ENCODE assay signal across 1 cellular context in the genomic region with DNA sequence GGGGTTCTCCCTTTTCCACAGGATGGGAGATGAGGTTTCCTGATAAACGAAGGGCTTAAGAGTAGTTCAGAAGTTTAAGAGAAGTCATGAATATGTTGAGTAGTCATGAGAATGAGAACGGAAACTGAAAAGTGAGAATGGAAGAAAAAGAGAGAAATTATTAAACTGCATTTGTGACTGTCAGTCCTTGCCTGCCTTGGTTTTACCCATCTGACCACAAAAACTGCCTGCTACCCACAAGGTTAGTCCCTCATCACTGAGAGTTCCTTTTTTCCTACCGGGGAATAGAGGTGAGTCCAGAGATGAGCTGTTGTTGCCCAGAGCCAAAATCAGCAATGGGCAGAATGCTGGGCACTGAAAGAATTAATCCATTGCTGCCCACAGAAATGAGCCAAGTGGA.
A peak's percentile ranks its signal among the peaks of the same experiment; 100 is the strongest.
TF ChIP-seq lines count a peak whose summit lies in the region.

No MANE protein-coding gene starts in this region.

TF ChIP-seq in GM12878, 131 proteins besides CTCF, POLR2A, EP300 and RAD21 (continued from another document):
- TF ChIP-seq IKZF1 (conservative IDR thresholded peaks at IDR 0.05) (peak; percentile 94), GABPA (IDR thresholded peaks at IDR 0.05; ENCODE audit: low read depth) (no peak), EGR1 (IDR thresholded peaks at IDR 0.05; ENCODE audit: borderline replicate concordance in 1 of 2, low read depth in 2 of 2, low read length in 2 of 2) (no peak), MTA2 (IDR thresholded peaks at IDR 0.05; ENCODE audit: low read depth) (peak; percentile 84), RUNX3 (IDR thresholded peaks at IDR 0.05; ENCODE audit: low read length) (peak; percentile 98), GATAD2B (conservative IDR thresholded peaks at IDR 0.05; ENCODE audit: low read depth) (0 out of 2 replicates have a peak, but pooled peaks have one; percentile 60), DPF2 (IDR thresholded peaks at IDR 0.05) (peak; percentile 89), POU2F2 (IDR thresholded peaks at IDR 0.05; ENCODE audit: borderline replicate concordance, low read depth, low read length) (0 out of 3 replicates have a peak, but pooled peaks have one; percentile 37), TCF7 (IDR thresholded peaks at IDR 0.05; ENCODE audit: borderline replicate concordance) (0 out of 2 replicates have a peak, but pooled peaks have one; percentile 15), ETV6 (conservative IDR thresholded peaks at IDR 0.05 in 1 of 2, IDR thresholded peaks at IDR 0.05 in 1 of 2; ENCODE audit: borderline replicate concordance in 1 of 2, low read depth in 1 of 2) (peak in 1 of 2 experiments; percentile 91; a peak in 2 of 4 replicates), FOXM1 (IDR thresholded peaks at IDR 0.05; ENCODE audit: low read depth, low read length) (peak; percentile 40; the same call in 1 of the 2 replicates), BACH1 (IDR thresholded peaks at IDR 0.05; ENCODE audit: borderline replicate concordance) (peak; percentile 57; the same call in 1 of the 2 replicates), NR2F1 (conservative IDR thresholded peaks at IDR 0.05) (peak; percentile 70), ZZZ3 (IDR thresholded peaks at IDR 0.05; ENCODE audit: control insufficient read depth, insufficient read length, low read depth) (no peak), NFIC (IDR thresholded peaks at IDR 0.05; ENCODE audit: low read depth, low read length) (peak; percentile 86), ZNF217 (IDR thresholded peaks at IDR 0.05) (peak; percentile 46; the same call in 1 of the 2 replicates), STAT3 (IDR thresholded peaks at IDR 0.05; ENCODE audit: low read depth, low read length) (0 out of 2 replicates have a peak, but pooled peaks have one; percentile 60), ZNF24 (IDR thresholded peaks at IDR 0.05) (peak; percentile 53; the same call in 1 of the 2 replicates), SPI1 (IDR thresholded peaks at IDR 0.05; ENCODE audit: borderline replicate concordance, insufficient read depth, low read depth, low read length) (peak; percentile 71; the same call in 1 of the 2 replicates), KAT2A (conservative IDR thresholded peaks at IDR 0.05; ENCODE audit: control insufficient read depth, low read depth, low read length) (no peak), STAT1 (conservative IDR thresholded peaks at IDR 0.05) (no peak), NBN (IDR thresholded peaks at IDR 0.05) (0 out of 2 replicates have a peak, but pooled peaks have one; percentile 40), SIN3A (IDR thresholded peaks at IDR 0.05; ENCODE audit: low read depth, low read length) (no peak), KDM1A (IDR thresholded peaks at IDR 0.05; ENCODE audit: borderline replicate concordance) (no peak), POLR2AphosphoS2 (IDR thresholded peaks at IDR 0.05; ENCODE audit: low read depth, low read length) (no peak), IKZF2 (IDR thresholded peaks at IDR 0.05) (peak; percentile 97), ATF7 (IDR thresholded peaks at IDR 0.05; ENCODE audit: low read depth) (peak; percentile 56), JUNB (IDR thresholded peaks at IDR 0.05) (peak; percentile 50; the same call in 1 of the 2 replicates), EED (IDR thresholded peaks at IDR 0.05; ENCODE audit: low read depth) (peak; percentile 97), CHD1 (IDR thresholded peaks at IDR 0.05; ENCODE audit: low read depth, low read length) (no peak)
- TF ChIP-seq, protein P1, sequence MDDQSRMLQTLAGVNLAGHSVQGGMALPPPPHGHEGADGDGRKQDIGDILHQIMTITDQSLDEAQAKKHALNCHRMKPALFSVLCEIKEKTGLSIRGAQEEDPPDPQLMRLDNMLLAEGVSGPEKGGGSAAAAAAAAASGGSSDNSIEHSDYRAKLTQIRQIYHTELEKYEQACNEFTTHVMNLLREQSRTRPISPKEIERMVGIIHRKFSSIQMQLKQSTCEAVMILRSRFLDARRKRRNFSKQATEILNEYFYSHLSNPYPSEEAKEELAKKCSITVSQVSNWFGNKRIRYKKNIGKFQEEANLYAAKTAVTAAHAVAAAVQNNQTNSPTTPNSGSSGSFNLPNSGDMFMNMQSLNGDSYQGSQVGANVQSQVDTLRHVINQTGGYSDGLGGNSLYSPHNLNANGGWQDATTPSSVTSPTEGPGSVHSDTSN (IDR thresholded peaks at IDR 0.05; ENCODE audit: insufficient replicate concordance, low read depth, low read length), result peak; percentile 22
- TF ChIP-seq, protein P2, sequence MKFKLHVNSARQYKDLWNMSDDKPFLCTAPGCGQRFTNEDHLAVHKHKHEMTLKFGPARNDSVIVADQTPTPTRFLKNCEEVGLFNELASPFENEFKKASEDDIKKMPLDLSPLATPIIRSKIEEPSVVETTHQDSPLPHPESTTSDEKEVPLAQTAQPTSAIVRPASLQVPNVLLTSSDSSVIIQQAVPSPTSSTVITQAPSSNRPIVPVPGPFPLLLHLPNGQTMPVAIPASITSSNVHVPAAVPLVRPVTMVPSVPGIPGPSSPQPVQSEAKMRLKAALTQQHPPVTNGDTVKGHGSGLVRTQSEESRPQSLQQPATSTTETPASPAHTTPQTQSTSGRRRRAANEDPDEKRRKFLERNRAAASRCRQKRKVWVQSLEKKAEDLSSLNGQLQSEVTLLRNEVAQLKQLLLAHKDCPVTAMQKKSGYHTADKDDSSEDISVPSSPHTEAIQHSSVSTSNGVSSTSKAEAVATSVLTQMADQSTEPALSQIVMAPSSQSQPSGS (IDR thresholded peaks at IDR 0.05; ENCODE audit: low read length), result peak; percentile 38; the same call in 1 of the 2 replicates
- TF ChIP-seq, protein P3, sequence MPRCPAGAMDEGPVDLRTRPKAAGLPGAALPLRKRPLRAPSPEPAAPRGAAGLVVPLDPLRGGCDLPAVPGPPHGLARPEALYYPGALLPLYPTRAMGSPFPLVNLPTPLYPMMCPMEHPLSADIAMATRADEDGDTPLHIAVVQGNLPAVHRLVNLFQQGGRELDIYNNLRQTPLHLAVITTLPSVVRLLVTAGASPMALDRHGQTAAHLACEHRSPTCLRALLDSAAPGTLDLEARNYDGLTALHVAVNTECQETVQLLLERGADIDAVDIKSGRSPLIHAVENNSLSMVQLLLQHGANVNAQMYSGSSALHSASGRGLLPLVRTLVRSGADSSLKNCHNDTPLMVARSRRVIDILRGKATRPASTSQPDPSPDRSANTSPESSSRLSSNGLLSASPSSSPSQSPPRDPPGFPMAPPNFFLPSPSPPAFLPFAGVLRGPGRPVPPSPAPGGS (IDR thresholded peaks at IDR 0.05; ENCODE audit: borderline replicate concordance, insufficient read depth, low read depth, low read length, poor library complexity, severe bottlenecking), result peak; percentile 21
- TF ChIP-seq, protein P4, sequence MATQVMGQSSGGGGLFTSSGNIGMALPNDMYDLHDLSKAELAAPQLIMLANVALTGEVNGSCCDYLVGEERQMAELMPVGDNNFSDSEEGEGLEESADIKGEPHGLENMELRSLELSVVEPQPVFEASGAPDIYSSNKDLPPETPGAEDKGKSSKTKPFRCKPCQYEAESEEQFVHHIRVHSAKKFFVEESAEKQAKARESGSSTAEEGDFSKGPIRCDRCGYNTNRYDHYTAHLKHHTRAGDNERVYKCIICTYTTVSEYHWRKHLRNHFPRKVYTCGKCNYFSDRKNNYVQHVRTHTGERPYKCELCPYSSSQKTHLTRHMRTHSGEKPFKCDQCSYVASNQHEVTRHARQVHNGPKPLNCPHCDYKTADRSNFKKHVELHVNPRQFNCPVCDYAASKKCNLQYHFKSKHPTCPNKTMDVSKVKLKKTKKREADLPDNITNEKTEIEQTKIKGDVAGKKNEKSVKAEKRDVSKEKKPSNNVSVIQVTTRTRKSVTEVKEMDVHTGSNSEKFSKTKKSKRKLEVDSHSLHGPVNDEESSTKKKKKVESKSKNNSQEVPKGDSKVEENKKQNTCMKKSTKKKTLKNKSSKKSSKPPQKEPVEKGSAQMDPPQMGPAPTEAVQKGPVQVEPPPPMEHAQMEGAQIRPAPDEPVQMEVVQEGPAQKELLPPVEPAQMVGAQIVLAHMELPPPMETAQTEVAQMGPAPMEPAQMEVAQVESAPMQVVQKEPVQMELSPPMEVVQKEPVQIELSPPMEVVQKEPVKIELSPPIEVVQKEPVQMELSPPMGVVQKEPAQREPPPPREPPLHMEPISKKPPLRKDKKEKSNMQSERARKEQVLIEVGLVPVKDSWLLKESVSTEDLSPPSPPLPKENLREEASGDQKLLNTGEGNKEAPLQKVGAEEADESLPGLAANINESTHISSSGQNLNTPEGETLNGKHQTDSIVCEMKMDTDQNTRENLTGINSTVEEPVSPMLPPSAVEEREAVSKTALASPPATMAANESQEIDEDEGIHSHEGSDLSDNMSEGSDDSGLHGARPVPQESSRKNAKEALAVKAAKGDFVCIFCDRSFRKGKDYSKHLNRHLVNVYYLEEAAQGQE (IDR thresholded peaks at IDR 0.05; ENCODE audit: low read depth, low read length), result no peak
- TF ChIP-seq, protein P5, sequence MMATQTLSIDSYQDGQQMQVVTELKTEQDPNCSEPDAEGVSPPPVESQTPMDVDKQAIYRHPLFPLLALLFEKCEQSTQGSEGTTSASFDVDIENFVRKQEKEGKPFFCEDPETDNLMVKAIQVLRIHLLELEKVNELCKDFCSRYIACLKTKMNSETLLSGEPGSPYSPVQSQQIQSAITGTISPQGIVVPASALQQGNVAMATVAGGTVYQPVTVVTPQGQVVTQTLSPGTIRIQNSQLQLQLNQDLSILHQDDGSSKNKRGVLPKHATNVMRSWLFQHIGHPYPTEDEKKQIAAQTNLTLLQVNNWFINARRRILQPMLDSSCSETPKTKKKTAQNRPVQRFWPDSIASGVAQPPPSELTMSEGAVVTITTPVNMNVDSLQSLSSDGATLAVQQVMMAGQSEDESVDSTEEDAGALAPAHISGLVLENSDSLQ (IDR thresholded peaks at IDR 0.05), result peak; percentile 65
- TF ChIP-seq, protein P6, sequence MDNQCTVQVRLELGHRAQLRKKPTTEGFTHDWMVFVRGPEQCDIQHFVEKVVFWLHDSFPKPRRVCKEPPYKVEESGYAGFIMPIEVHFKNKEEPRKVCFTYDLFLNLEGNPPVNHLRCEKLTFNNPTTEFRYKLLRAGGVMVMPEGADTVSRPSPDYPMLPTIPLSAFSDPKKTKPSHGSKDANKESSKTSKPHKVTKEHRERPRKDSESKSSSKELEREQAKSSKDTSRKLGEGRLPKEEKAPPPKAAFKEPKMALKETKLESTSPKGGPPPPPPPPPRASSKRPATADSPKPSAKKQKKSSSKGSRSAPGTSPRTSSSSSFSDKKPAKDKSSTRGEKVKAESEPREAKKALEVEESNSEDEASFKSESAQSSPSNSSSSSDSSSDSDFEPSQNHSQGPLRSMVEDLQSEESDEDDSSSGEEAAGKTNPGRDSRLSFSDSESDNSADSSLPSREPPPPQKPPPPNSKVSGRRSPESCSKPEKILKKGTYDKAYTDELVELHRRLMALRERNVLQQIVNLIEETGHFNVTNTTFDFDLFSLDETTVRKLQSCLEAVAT (IDR thresholded peaks at IDR 0.05), result peak; percentile 75
- TF ChIP-seq, protein P7, sequence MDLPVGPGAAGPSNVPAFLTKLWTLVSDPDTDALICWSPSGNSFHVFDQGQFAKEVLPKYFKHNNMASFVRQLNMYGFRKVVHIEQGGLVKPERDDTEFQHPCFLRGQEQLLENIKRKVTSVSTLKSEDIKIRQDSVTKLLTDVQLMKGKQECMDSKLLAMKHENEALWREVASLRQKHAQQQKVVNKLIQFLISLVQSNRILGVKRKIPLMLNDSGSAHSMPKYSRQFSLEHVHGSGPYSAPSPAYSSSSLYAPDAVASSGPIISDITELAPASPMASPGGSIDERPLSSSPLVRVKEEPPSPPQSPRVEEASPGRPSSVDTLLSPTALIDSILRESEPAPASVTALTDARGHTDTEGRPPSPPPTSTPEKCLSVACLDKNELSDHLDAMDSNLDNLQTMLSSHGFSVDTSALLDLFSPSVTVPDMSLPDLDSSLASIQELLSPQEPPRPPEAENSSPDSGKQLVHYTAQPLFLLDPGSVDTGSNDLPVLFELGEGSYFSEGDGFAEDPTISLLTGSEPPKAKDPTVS (IDR thresholded peaks at IDR 0.05; ENCODE audit: low read depth, low read length), result no peak
